ENCODE assay signal across 1 cellular context in the genomic region with DNA sequence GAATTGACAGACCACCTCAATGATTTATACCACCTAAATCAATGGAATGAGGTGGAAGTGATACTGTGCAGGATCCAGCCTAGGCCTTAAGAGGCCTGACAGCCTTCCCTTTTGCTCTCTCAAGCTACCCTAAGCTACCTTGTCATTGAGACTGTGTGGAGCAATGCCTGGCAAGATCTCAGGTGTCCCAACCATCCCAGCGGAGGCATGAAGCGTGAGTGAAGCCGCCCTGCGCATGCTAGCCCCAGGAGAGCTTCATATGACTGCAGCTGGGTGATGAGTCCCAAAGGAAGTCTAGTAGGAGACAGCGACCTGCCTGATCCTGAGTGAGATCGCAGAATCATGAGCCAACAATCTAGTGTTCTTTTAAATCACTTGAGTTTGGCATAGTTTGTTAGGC.
TF ChIP-seq lines count a peak whose summit lies in the region.

No MANE protein-coding gene starts in this region.

TF ChIP-seq in K562, 482 proteins besides CTCF, POLR2A, EP300 and RAD21 (continued from another document):
- TF ChIP-seq, protein P1, sequence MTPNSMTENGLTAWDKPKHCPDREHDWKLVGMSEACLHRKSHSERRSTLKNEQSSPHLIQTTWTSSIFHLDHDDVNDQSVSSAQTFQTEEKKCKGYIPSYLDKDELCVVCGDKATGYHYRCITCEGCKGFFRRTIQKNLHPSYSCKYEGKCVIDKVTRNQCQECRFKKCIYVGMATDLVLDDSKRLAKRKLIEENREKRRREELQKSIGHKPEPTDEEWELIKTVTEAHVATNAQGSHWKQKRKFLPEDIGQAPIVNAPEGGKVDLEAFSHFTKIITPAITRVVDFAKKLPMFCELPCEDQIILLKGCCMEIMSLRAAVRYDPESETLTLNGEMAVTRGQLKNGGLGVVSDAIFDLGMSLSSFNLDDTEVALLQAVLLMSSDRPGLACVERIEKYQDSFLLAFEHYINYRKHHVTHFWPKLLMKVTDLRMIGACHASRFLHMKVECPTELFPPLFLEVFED (CRISPR knock-in tag; conservative IDR thresholded peaks at IDR 0.05) = no peak
- TF ChIP-seq, protein P2, sequence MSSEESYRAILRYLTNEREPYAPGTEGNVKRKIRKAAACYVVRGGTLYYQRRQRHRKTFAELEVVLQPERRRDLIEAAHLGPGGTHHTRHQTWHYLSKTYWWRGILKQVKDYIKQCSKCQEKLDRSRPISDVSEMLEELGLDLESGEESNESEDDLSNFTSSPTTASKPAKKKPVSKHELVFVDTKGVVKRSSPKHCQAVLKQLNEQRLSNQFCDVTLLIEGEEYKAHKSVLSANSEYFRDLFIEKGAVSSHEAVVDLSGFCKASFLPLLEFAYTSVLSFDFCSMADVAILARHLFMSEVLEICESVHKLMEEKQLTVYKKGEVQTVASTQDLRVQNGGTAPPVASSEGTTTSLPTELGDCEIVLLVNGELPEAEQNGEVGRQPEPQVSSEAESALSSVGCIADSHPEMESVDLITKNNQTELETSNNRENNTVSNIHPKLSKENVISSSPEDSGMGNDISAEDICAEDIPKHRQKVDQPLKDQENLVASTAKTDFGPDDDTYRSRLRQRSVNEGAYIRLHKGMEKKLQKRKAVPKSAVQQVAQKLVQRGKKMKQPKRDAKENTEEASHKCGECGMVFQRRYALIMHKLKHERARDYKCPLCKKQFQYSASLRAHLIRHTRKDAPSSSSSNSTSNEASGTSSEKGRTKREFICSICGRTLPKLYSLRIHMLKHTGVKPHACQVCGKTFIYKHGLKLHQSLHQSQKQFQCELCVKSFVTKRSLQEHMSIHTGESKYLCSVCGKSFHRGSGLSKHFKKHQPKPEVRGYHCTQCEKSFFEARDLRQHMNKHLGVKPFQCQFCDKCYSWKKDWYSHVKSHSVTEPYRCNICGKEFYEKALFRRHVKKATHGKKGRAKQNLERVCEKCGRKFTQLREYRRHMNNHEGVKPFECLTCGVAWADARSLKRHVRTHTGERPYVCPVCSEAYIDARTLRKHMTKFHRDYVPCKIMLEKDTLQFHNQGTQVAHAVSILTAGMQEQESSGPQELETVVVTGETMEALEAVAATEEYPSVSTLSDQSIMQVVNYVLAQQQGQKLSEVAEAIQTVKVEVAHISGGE (CRISPR knock-in tag; IDR thresholded peaks at IDR 0.05) = no peak
- TF ChIP-seq, protein P3, sequence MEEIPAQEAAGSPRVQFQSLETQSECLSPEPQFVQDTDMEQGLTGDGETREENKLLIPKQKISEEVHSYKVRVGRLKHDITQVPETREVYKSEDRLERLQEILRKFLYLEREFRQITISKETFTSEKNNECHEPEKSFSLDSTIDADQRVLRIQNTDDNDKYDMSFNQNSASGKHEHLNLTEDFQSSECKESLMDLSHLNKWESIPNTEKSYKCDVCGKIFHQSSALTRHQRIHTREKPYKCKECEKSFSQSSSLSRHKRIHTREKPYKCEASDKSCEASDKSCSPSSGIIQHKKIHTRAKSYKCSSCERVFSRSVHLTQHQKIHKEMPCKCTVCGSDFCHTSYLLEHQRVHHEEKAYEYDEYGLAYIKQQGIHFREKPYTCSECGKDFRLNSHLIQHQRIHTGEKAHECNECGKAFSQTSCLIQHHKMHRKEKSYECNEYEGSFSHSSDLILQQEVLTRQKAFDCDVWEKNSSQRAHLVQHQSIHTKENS (CRISPR knock-in tag; IDR thresholded peaks at IDR 0.05) = no peak
- TF ChIP-seq, protein P4, sequence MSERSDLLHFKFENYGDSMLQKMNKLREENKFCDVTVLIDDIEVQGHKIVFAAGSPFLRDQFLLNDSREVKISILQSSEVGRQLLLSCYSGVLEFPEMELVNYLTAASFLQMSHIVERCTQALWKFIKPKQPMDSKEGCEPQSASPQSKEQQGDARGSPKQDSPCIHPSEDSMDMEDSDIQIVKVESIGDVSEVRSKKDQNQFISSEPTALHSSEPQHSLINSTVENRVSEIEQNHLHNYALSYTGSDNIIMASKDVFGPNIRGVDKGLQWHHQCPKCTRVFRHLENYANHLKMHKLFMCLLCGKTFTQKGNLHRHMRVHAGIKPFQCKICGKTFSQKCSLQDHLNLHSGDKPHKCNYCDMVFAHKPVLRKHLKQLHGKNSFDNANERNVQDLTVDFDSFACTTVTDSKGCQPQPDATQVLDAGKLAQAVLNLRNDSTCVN (CRISPR knock-in tag; IDR thresholded peaks at IDR 0.05) = no peak
- TF ChIP-seq, protein P5, sequence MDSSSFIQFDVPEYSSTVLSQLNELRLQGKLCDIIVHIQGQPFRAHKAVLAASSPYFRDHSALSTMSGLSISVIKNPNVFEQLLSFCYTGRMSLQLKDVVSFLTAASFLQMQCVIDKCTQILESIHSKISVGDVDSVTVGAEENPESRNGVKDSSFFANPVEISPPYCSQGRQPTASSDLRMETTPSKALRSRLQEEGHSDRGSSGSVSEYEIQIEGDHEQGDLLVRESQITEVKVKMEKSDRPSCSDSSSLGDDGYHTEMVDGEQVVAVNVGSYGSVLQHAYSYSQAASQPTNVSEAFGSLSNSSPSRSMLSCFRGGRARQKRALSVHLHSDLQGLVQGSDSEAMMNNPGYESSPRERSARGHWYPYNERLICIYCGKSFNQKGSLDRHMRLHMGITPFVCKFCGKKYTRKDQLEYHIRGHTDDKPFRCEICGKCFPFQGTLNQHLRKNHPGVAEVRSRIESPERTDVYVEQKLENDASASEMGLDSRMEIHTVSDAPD (CRISPR knock-in tag; IDR thresholded peaks at IDR 0.05) = no peak
- TF ChIP-seq ZNF124 (CRISPR knock-in tag; IDR thresholded peaks at IDR 0.05) (no peak), DNMT1 (IDR thresholded peaks at IDR 0.05) (no peak), HDAC1 (IDR thresholded peaks at IDR 0.05) (no peak), EGR1 (conservative IDR thresholded peaks at IDR 0.05) (no peak)
